In genomic region chr12:26188132-26188531, GRCh38 we compare ENCODE assay signal across 1 cellular context.
TF ChIP-seq lines count a peak whose summit lies in the region.

No MANE protein-coding gene starts in this region.

TF ChIP-seq in K562, 482 proteins besides CTCF, POLR2A, EP300 and RAD21 (continued from another document):
- TF ChIP-seq, protein P1, sequence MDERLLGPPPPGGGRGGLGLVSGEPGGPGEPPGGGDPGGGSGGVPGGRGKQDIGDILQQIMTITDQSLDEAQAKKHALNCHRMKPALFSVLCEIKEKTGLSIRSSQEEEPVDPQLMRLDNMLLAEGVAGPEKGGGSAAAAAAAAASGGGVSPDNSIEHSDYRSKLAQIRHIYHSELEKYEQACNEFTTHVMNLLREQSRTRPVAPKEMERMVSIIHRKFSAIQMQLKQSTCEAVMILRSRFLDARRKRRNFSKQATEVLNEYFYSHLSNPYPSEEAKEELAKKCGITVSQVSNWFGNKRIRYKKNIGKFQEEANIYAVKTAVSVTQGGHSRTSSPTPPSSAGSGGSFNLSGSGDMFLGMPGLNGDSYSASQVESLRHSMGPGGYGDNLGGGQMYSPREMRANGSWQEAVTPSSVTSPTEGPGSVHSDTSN (CRISPR knock-in tag; IDR thresholded peaks at IDR 0.05; ENCODE audit: low read depth): no peak
- TF ChIP-seq, protein P1 (tag; conservative IDR thresholded peaks at IDR 0.05; ENCODE audit: low read depth): no peak
